ENCODE assay signal across 12 cellular contexts in the genomic region with DNA sequence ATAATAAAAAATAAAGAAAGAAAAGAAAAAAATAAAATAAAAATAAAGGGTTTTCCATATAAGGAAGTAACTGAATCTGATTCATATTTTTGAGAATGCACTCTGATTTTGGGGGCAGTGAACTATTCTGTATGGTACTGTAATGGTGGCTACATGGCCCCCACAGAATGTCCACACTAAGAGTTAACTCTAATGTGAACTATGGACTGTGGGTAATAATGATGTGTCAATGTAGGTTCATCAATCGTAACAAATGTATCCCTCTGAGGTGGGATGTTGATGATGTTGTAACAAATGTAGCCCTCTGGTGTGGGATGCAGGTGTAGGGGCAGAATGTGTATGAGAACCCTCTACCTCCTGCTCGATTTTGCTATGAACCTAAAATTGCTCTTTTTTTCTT. TPM values are rescaled to one million over a fixed set of nuclear protein-coding genes. Genes with fewer than 3 reads are reported as not detected.
"Had no signal": no experiment of that assay in that cellular context is flagged by ENCODE, and none has a peak within 500 bp of the region (broad histone marks: within the 10 kb centered on the region; RNA-seq: fewer than 3 reads in every experiment).

No MANE protein-coding gene starts in this region.

- H3K4me1 Mint-ChIP-seq: GM23338 had no signal

- H3K4me2 ChIP-seq: GM23338 had no signal

- H3K27ac Mint-ChIP-seq: H9, HFFc6 had no signal

- FAIRE-seq: H1, H54 had no signal

- H3K27ac ChIP-seq: GM23248 had no signal

- H3K9me3 ChIP-seq: HAP-1 had no signal

- H3K4me3 Mint-ChIP-seq: GM23338, H9, HFFc6 had no signal

- H3K4me3 ChIP-seq: GM23248, GM23338, HAP-1 had no signal

- ATAC-seq: GM23338, HCT116 had no signal

- H3K9me3 Mint-ChIP-seq: GM23338, HFFc6 had no signal

- DNase-seq: GM23248, GOT3, H7, HCEC 1CT, HFFc6 had no signal

- H3K36me3 ChIP-seq: HAP-1 had no signal

RNA-seq across cellular contexts. Expression of a gene that starts 42.2 kb away (rescaled TPM):
- total RNA-seq: GM23248, GM23338, H1, H4, H7, H9 had no signal
- polyA plus RNA-seq: GM23248, GM23338, H1 had no signal

RNA-seq across cellular contexts. Expression of a gene that starts 56.9 kb away (rescaled TPM):
- total RNA-seq: GM23248, H1, H4, H7, H9, HFFc6 had no signal
- polyA plus RNA-seq: GM23338, H1 had no signal
